Comparison of ENCODE assay signal across 9 cellular contexts in genomic region chr18:45255142-45255890, GRCh38.
A peak's percentile ranks its signal among the peaks of the same experiment; 100 is the strongest.
DNase-seq lines count a peak whose midpoint lies in the region; ATAC-seq and TF ChIP-seq lines count a peak whose summit lies in the region.
"Had no signal": no experiment of that assay in that cellular context is flagged by ENCODE, and none has a peak within 500 bp of the region (broad histone marks: within the 10 kb centered on the region; RNA-seq: fewer than 3 reads in every experiment).

No MANE protein-coding gene starts in this region.

- no peaks in the 10 kb centered on the region for H3K9me3 ChIP-seq in left lung
- H3K9me3 ChIP-seq in transverse colon = no peaks in the 10 kb centered on the region

- H3K4me3 Mint-ChIP-seq in MCF 10A (ENCODE audit: unreplicated experiment) = no peak overlapping the region
- H3K4me3 Mint-ChIP-seq in activated T-helper 2 cell treated with anti-CD3 and anti-CD28 coated beads, Interferon-gamma antibody, Interleukin-2, Interleukin-4, amounts not matched to agents 10 μg/mL and 5 μg/mL and 100 μg/mL, durations not matched to agents 14 hours and 24 hours and 36 hours (ENCODE audit: low read depth) = no peak overlapping the region

- TF ChIP-seq EP300 in transverse colon (IDR thresholded peaks at IDR 0.05; ENCODE audit: low read depth) = no peak

- no peaks in the 10 kb centered on the region for H3K27me3 ChIP-seq in left lung
- H3K27me3 ChIP-seq in transverse colon = no peaks in the 10 kb centered on the region

- CTCF ChIA-PET in MCF 10A (lab: Yijun Ruan, JAX) = interaction anchor here (0.6 to 1.5 kb wide), 5 partner anchors 19 to 300 kb away, joined by 3 read pairs; no protein-coding TSS in a partner anchor

- H3K27me3 Mint-ChIP-seq in MCF 10A (ENCODE audit: insufficient read depth, unreplicated experiment) = no peaks in the 10 kb centered on the region
- H3K27me3 Mint-ChIP-seq in activated T-helper 2 cell treated with anti-CD3 and anti-CD28 coated beads, Interferon-gamma antibody, Interleukin-2, Interleukin-4, amounts not matched to agents 10 μg/mL and 5 μg/mL and 100 μg/mL, durations not matched to agents 14 hours and 24 hours and 36 hours (ENCODE audit: low read depth) = peaks cover 2% of the 10 kb centered on the region

- H3K27ac ChIP-seq in left lung (peak overlapping the region in 1 of 2 donors; percentile 55), transverse colon (peak overlapping the region; percentile 54 to 73 (median 59))

- intact Hi-C loops in MCF 10A (cut with micrococcal nuclease) (no loop called here), left lung (cut with DNase I) (no loop called here), transverse colon (cut with DNase I; ENCODE audit: low total_unique reads) (no loop called here)
- intact Hi-C loops in activated T-helper 2 cell treated with anti-CD3 and anti-CD28 coated beads, Interferon-gamma antibody, Interleukin-2, Interleukin-4, amounts not matched to agents 10 μg/mL and 5 μg/mL and 100 μg/mL, durations not matched to agents 14 hours and 24 hours and 36 hours (cut with micrococcal nuclease) = no loop called here

- H3K27ac Mint-ChIP-seq in MCF 10A (ENCODE audit: low read depth, unreplicated experiment) = peak overlapping the region; percentile 10
- no peak overlapping the region for H3K27ac Mint-ChIP-seq in activated T-helper 2 cell treated with anti-CD3 and anti-CD28 coated beads, Interferon-gamma antibody, Interleukin-2, Interleukin-4, amounts not matched to agents 10 μg/mL and 5 μg/mL and 100 μg/mL, durations not matched to agents 14 hours and 24 hours and 36 hours

- in situ Hi-C loops in transverse colon (cut with MboI; ENCODE audit: low pct_ligation_motif_present in 1 of 4, low pct_unique_long_range_greater_than_20kb in 1 of 4, low sequenced_read_pairs in 3 of 4) = no loop called here

- no TSS peak for BruUV-seq in MCF 10A (replicated peaks; lab: Mats Ljungman, UMichigan)

- H3K36me3 ChIP-seq in left lung (no peaks in the 10 kb centered on the region), transverse colon (no peaks in the 10 kb centered on the region)

- H3K4me3 ChIP-seq in left lung = no peak overlapping the region
- H3K4me3 ChIP-seq in transverse colon = no peak overlapping the region

- DNase-seq in NCI-H1092 treated with DMSO at 0.1 percent for 48 hours (lab: John Stamatoyannopoulos, UW) (peak; percentile 85), MCF 10A (ENCODE audit: unreplicated experiment) (no peak), left lung (no peak), transverse colon (peak; percentile 13)
- DNase-seq in activated T-helper 2 cell treated with anti-CD3 and anti-CD28 coated beads, Interferon-gamma antibody, Interleukin-2, Interleukin-4, amounts not matched to agents 10 μg/mL and 5 μg/mL and 100 μg/mL, durations not matched to agents 14 hours and 24 hours and 36 hours (ENCODE audit: low spot score) = no peak
- DNase-seq: cerebellar nuclear complex, NCI-H187 treated with DMSO at 0.1 percent for 48 hours had no signal

- no peaks in the 10 kb centered on the region for H3K9me3 Mint-ChIP-seq in MCF 10A (ENCODE audit: unreplicated experiment)
- H3K9me3 Mint-ChIP-seq in activated T-helper 2 cell treated with anti-CD3 and anti-CD28 coated beads, Interferon-gamma antibody, Interleukin-2, Interleukin-4, amounts not matched to agents 10 μg/mL and 5 μg/mL and 100 μg/mL, durations not matched to agents 14 hours and 24 hours and 36 hours = no peaks in the 10 kb centered on the region

- no peaks in the 10 kb centered on the region for H3K36me3 Mint-ChIP-seq in MCF 10A (ENCODE audit: insufficient read depth, unreplicated experiment)
- no peaks in the 10 kb centered on the region for H3K36me3 Mint-ChIP-seq in activated T-helper 2 cell treated with anti-CD3 and anti-CD28 coated beads, Interferon-gamma antibody, Interleukin-2, Interleukin-4, amounts not matched to agents 10 μg/mL and 5 μg/mL and 100 μg/mL, durations not matched to agents 14 hours and 24 hours and 36 hours (ENCODE audit: low read depth)

- WGBS in transverse colon (ENCODE audit: low coverage in 1 of 2), 2 donors = 68 to 77% methylated on average over 5 to 7 of the region's 7 CpGs

- TF ChIP-seq POLR2A in transverse colon (IDR thresholded peaks at IDR 0.05) = no peak

- POLR2A ChIA-PET in MCF 10A (lab: Yijun Ruan, JAX) = no interaction called here

- H3K4me1 ChIP-seq in left lung = peaks cover 3 to 17% of the 10 kb centered on the region in 2 donors
- H3K4me1 ChIP-seq in transverse colon = peaks cover 0 to 4% (median 0%) of the 10 kb centered on the region in 4 donors

- TF ChIP-seq CTCF in MCF 10A (IDR thresholded peaks at IDR 0.05; ENCODE audit: unreplicated experiment) = no peak
- no peak for TF ChIP-seq CTCF in left lung (IDR thresholded peaks at IDR 0.05)
- no peak for TF ChIP-seq CTCF in transverse colon (IDR thresholded peaks at IDR 0.05)

- peaks cover 9% of the 10 kb centered on the region for H3K4me1 Mint-ChIP-seq in MCF 10A (ENCODE audit: insufficient read depth, unreplicated experiment)
- H3K4me1 Mint-ChIP-seq in activated T-helper 2 cell treated with anti-CD3 and anti-CD28 coated beads, Interferon-gamma antibody, Interleukin-2, Interleukin-4, amounts not matched to agents 10 μg/mL and 5 μg/mL and 100 μg/mL, durations not matched to agents 14 hours and 24 hours and 36 hours (ENCODE audit: low read depth) = no peaks in the 10 kb centered on the region

- ATAC-seq in left lung = peak; percentile 76
- no peak for ATAC-seq in HG02759 (IDR thresholded peaks at IDR 0.05; ENCODE audit: unreplicated experiment)
- ATAC-seq in HG02571 (IDR thresholded peaks at IDR 0.05; ENCODE audit: unreplicated experiment) = no peak

Comparison
In these comparisons a context has a peak if more than half of its experiments do, and no peak if none do; other contexts are left out.
1. DNase-seq: peak in NCI-H1092 treated with DMSO at 0.1 percent for 48 hours (single experiment) and transverse colon (single experiment); none in MCF 10A (single experiment), left lung (0 of 2) and activated T-helper 2 cell treated with anti-CD3 and anti-CD28 coated beads, Interferon-gamma antibody, Interleukin-2, Interleukin-4, amounts not matched to agents 10 μg/mL and 5 μg/mL and 100 μg/mL, durations not matched to agents 14 hours and 24 hours and 36 hours (single experiment).